ENCODE assay signal across 14 cellular contexts in the genomic region with DNA sequence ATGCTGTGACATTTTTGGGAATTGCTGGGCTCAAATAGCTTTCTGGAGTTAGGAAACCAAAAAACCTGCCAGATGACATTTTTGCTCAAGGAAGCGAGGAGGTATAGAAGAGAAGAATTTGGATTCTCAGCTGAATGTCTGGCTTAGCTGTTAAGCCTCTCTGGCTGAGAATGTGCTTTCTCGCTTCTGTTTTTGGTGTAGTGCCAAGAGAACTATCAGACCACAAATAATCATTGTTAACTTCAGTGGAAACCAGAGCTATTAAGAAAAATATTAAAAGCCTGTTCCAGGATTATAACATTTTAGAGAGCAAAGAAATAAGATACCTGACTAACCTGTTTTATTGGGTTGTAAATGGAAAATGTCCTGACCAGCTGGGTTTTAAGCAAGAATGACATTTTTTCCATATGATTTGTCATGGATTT. TPM values are rescaled to one million over a fixed set of nuclear protein-coding genes. Genes with fewer than 3 reads are reported as not detected.
DNase-seq lines count a peak whose midpoint lies in the region; TF ChIP-seq lines count a peak whose summit lies in the region.
"Had no signal": no experiment of that assay in that cellular context is flagged by ENCODE, and none has a peak within 500 bp of the region (broad histone marks: within the 10 kb centered on the region; RNA-seq: fewer than 3 reads in every experiment).

No MANE protein-coding gene starts in this region.

- no peak overlapping the region for H3K4ac ChIP-seq in mesendoderm (ENCODE audit: low read depth, low read length)

- DNase-seq in GM12865 (ENCODE audit: low read depth) (peak; percentile 58), Karpas-422 (no peak), astrocyte of the hippocampus (ENCODE audit: low read depth, low spot score) (peak; percentile 44), mesendoderm (peak; percentile 81), posterior cingulate gyrus (no peak), brain microvascular endothelial cell (no peak)
- no peak for DNase-seq in effector CD8-positive, alpha-beta T cell (lab: John Stamatoyannopoulos, UW)
- no peak for DNase-seq in T-helper 2 cell treated with Interferon-gamma antibody and Interleukin-4, amounts not matched to agents 5 μg/mL and 100 μg/mL, for 36 hours (ENCODE audit: low spot score)
- DNase-seq: CD8-positive, alpha-beta T cell; NCI-H187 treated with DMSO at 0.1 percent for 48 hours had no signal

- no peaks in the 10 kb centered on the region for H3K79me1 ChIP-seq in mesendoderm (ENCODE audit: low read length)

- intact Hi-C loops in posterior cingulate gyrus (cut with DNase I), result no loop called here

- no CpG with 5 or more reads among the region's 2 CpGs for WGBS in mesendoderm (ENCODE audit: extremely low coverage, insufficient coverage, low lambda C conversion rate)

- no peak for TF ChIP-seq CTCF in GM12865 (IDR thresholded peaks at IDR 0.05; ENCODE audit: insufficient read depth, low read depth, low read length, missing control alignments)
- no peak for TF ChIP-seq CTCF in brain microvascular endothelial cell (IDR thresholded peaks at IDR 0.05; ENCODE audit: low read depth, low read length, missing control alignments)

- no peak overlapping the region for H2AK5ac ChIP-seq in mesendoderm (ENCODE audit: low read length)

- H4K20me1 ChIP-seq in Karpas-422 (ENCODE audit: insufficient read depth, low read depth, low read length), result no peaks in the 10 kb centered on the region

- no peak overlapping the region for H4K5ac ChIP-seq in mesendoderm (ENCODE audit: low read length)

- H3K4me1 ChIP-seq in Karpas-422 (ENCODE audit: low read length) (peaks cover 48% of the 10 kb centered on the region), mesendoderm (ENCODE audit: control insufficient read depth, low read depth, low read length) (no peaks in the 10 kb centered on the region)

- no peak overlapping the region for H3K9ac ChIP-seq in Karpas-422 (ENCODE audit: low read length)
- no peak overlapping the region for H3K9ac ChIP-seq in mesendoderm (ENCODE audit: low read length)

- no peak overlapping the region for H3K27ac Mint-ChIP-seq in T-helper 2 cell treated with Interferon-gamma antibody and Interleukin-4, amounts not matched to agents 5 μg/mL and 100 μg/mL, for 36 hours
- H3K27ac Mint-ChIP-seq: activated naive CD8-positive, alpha-beta T cell; CD8-positive, alpha-beta T cell had no signal

- peak overlapping the region; percentile 2 for H3K4me2 ChIP-seq in Karpas-422 (ENCODE audit: low read depth, low read length, poor library complexity, severe bottlenecking)
- H3K4me2 ChIP-seq in mesendoderm (ENCODE audit: low read length), result no peak overlapping the region

- no peak overlapping the region for H4K8ac ChIP-seq in mesendoderm (ENCODE audit: low read depth, low read length)

- no peak overlapping the region for H2BK120ac ChIP-seq in mesendoderm (ENCODE audit: low read depth, low read length)

- no peaks in the 10 kb centered on the region for H3K9me3 Mint-ChIP-seq in T-helper 2 cell treated with Interferon-gamma antibody and Interleukin-4, amounts not matched to agents 5 μg/mL and 100 μg/mL, for 36 hours
- H3K9me3 Mint-ChIP-seq: CD8-positive, alpha-beta T cell; neural crest cell had no signal

- H3K56ac ChIP-seq in mesendoderm (ENCODE audit: low read length), result no peak overlapping the region

- no peaks in the 10 kb centered on the region for H3K79me2 ChIP-seq in Karpas-422 (ENCODE audit: low read length)
- no peaks in the 10 kb centered on the region for H3K79me2 ChIP-seq in mesendoderm (ENCODE audit: control insufficient read depth, insufficient read depth, low read length)

- H3K4me3 ChIP-seq in GM12865 (ENCODE audit: low read depth, low read length), result no peak overlapping the region
- no peak overlapping the region for H3K4me3 ChIP-seq in Karpas-422 (ENCODE audit: low read length)
- H3K4me3 ChIP-seq in mesendoderm (ENCODE audit: low read length), result no peak overlapping the region
- H3K4me3 ChIP-seq in brain microvascular endothelial cell (ENCODE audit: low read depth, low read length), result no peak overlapping the region
- H3K4me3 ChIP-seq: coronary artery, thoracic aorta had no signal

- H3K9me2 ChIP-seq in Karpas-422 (replicated peaks; ENCODE audit: insufficient read depth, low read length), result no peaks in the 10 kb centered on the region

- H3K27me3 ChIP-seq in Karpas-422 (ENCODE audit: low read length), result no peaks in the 10 kb centered on the region
- no peaks in the 10 kb centered on the region for H3K27me3 ChIP-seq in mesendoderm (ENCODE audit: insufficient read depth, low read length, poor library complexity)
- H3K27me3 ChIP-seq in brain microvascular endothelial cell (replicated peaks), result peaks cover 4% of the 10 kb centered on the region

- in situ Hi-C loops in brain microvascular endothelial cell (cut with HindIII; ENCODE audit: low pct_ligation_motif_present, low sequenced_read_pairs), result no loop called here

- H3K27ac ChIP-seq in Karpas-422 (ENCODE audit: low read length) (0 out of 2 replicates have a peak overlapping the region, but pooled peaks have one; percentile 15), mesendoderm (ENCODE audit: low read depth, low read length) (peak overlapping the region; percentile 25), brain microvascular endothelial cell (no peak overlapping the region)
- H3K27ac ChIP-seq: coronary artery, thoracic aorta had no signal

- H3K27me3 Mint-ChIP-seq in T-helper 2 cell treated with Interferon-gamma antibody and Interleukin-4, amounts not matched to agents 5 μg/mL and 100 μg/mL, for 36 hours (ENCODE audit: low read depth), result peaks cover 25% of the 10 kb centered on the region

- no peak overlapping the region for H3K18ac ChIP-seq in mesendoderm (ENCODE audit: low read length)

- peaks cover 1% of the 10 kb centered on the region for H3K4me1 Mint-ChIP-seq in T-helper 2 cell treated with Interferon-gamma antibody and Interleukin-4, amounts not matched to agents 5 μg/mL and 100 μg/mL, for 36 hours (ENCODE audit: low read depth)
- H3K4me1 Mint-ChIP-seq: neural crest cell had no signal

- no peaks in the 10 kb centered on the region for H3K36me3 ChIP-seq in Karpas-422 (ENCODE audit: insufficient read depth, low read length)
- H3K36me3 ChIP-seq in mesendoderm (ENCODE audit: control insufficient read depth, insufficient read depth, low read length), result no peaks in the 10 kb centered on the region
- no peaks in the 10 kb centered on the region for H3K36me3 ChIP-seq in brain microvascular endothelial cell (replicated peaks)
- H3K36me3 ChIP-seq: thoracic aorta had no signal

- H2BK15ac ChIP-seq in mesendoderm (replicated peaks; ENCODE audit: low read depth), result no peak overlapping the region

- no peak overlapping the region for H3K4me3 Mint-ChIP-seq in T-helper 2 cell treated with Interferon-gamma antibody and Interleukin-4, amounts not matched to agents 5 μg/mL and 100 μg/mL, for 36 hours
- H3K4me3 Mint-ChIP-seq: activated naive CD8-positive, alpha-beta T cell; CD8-positive, alpha-beta T cell; neural crest cell had no signal

- no peak overlapping the region for H3K23ac ChIP-seq in mesendoderm (ENCODE audit: low read length)

- H3K9me3 ChIP-seq in Karpas-422 (ENCODE audit: low read length), result no peaks in the 10 kb centered on the region
- H3K9me3 ChIP-seq: thoracic aorta had no signal

- H2AFZ ChIP-seq in Karpas-422 (ENCODE audit: low read length), result 0 out of 2 replicates have a peak overlapping the region, but pooled peaks have one; percentile 14

- no peaks in the 10 kb centered on the region for H3K36me3 Mint-ChIP-seq in T-helper 2 cell treated with Interferon-gamma antibody and Interleukin-4, amounts not matched to agents 5 μg/mL and 100 μg/mL, for 36 hours (ENCODE audit: low read depth)
- H3K36me3 Mint-ChIP-seq: activated naive CD8-positive, alpha-beta T cell; CD8-positive, alpha-beta T cell had no signal

- no peak overlapping the region for H2BK5ac ChIP-seq in mesendoderm (ENCODE audit: low read length)

RNA-seq across cellular contexts. Expression of gene DIPK1A, which starts 39.5 kb away (rescaled TPM):
- 0.61 and 1.7 TPM in 2 replicates for total RNA-seq in Karpas-422 (2014; rRNA removed; shearing (Covaris generic); ENCODE audit: low replicate concordance)
- polyA plus RNA-seq in mesendoderm (2013, experiment 1 of 2), result 2.6 TPM
- polyA plus RNA-seq in mesendoderm (2013, experiment 2 of 2), result 2.8 TPM

Comparison
In these comparisons a context has a peak if more than half of its experiments do, and no peak if none do; other contexts are left out.
1. DNase-seq: peak in GM12865 (single experiment), astrocyte of the hippocampus (single experiment) and mesendoderm (single experiment); none in Karpas-422 (single experiment), posterior cingulate gyrus (0 of 10), effector CD8-positive, alpha-beta T cell (single experiment), brain microvascular endothelial cell (single experiment) and T-helper 2 cell treated with Interferon-gamma antibody and Interleukin-4, amounts not matched to agents 5 μg/mL and 100 μg/mL, for 36 hours (single experiment).